Comparison of ENCODE assay signal across 8 cellular contexts in the genomic region with DNA sequence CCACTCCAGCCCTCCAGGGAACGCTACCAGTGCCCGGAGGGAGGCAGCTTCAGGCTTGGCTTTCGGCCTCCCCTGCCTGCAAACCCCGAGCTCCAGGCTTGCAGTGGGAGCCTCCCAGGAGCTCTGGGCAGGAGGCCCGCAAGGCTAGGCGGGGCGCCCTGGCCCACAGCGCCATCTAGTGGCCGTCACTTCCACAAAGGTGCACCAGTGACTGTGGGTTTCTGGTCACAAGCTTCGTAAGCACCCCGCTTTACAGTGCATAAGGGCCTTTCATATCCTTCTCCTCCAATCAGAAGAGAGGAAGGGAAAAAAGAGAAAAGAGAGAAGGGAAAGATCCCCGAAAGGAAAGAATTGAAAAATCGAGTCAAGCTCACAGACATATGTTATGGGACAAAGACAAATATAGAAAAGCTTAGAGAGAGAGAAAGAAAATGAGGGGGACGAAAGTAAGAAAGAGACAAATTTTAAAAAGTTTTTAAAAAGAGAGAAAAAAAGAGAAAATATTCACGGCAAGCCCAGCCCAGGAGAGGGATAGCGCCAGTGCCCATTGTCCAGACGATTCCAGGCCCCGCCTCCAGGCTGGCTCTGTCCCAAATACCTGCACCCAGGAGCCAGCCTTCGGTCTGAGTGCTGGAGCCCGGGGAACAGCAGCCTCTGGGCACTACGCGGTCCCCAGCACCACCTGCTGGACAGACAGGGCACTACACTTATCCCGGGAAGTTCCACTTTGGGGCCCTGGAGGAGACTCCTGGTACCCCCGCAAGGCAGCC.
A peak's percentile ranks its signal among the peaks of the same experiment; 100 is the strongest.
DNase-seq lines count a peak whose midpoint lies in the region; ATAC-seq and TF ChIP-seq lines count a peak whose summit lies in the region.

No MANE protein-coding gene starts in this region.

- intact Hi-C loops in CD8-positive, alpha-beta T cell (cut with DNase I, micrococcal nuclease): loop anchor here (1.0 kb wide), 4 partner anchors 893 to 957 kb away; no protein-coding TSS in a partner anchor
- intact Hi-C loops in activated B cell treated with CpG ODN at 0.5 μM for 24 hours (cut with micrococcal nuclease): loop anchor here (1.0 to 2.0 kb wide), 7 partner anchors 270 to 1424 kb away; no protein-coding TSS in a partner anchor

- H3K9me3 ChIP-seq in CD8-positive, alpha-beta T cell (ENCODE audit: low read length): no peaks in the 10 kb centered on the region

- no peak overlapping the region for H3K4me3 ChIP-seq in CD8-positive, alpha-beta T cell (ENCODE audit: low read depth, low read length)
- H3K4me3 ChIP-seq in cardiac fibroblast (replicated peaks in 1 of 2; ENCODE audit: low read depth in 2 of 2, low read length in 2 of 2): peak overlapping the region; percentile 28 to 43

- no peaks in the 10 kb centered on the region for H3K27me3 Mint-ChIP-seq in CD8-positive, alpha-beta T cell (ENCODE audit: low read depth)
- H3K27me3 Mint-ChIP-seq in activated B cell treated with CpG ODN at 0.5 μM for 24 hours (no peaks in the 10 kb centered on the region), immature natural killer cell (ENCODE audit: low read depth in 3 of 3) (peaks cover 6 to 17% (median 13%) of the 10 kb centered on the region in 3 donors)

- H3K36me3 ChIP-seq in CD8-positive, alpha-beta T cell (ENCODE audit: insufficient read depth, low read length): peaks cover 11% of the 10 kb centered on the region

- H3K27ac Mint-ChIP-seq in CD8-positive, alpha-beta T cell: no peak overlapping the region
- H3K27ac Mint-ChIP-seq in activated B cell treated with CpG ODN at 0.5 μM for 24 hours (no peak overlapping the region), immature natural killer cell (peak overlapping the region; percentile 75 to 91 (median 88))

- no peaks in the 10 kb centered on the region for H3K27me3 ChIP-seq in CD8-positive, alpha-beta T cell (ENCODE audit: insufficient read depth, low read length)

- H3K27ac ChIP-seq in CD8-positive, alpha-beta T cell (ENCODE audit: low read depth, low read length): no peak overlapping the region

- H3K4me1 ChIP-seq in CD8-positive, alpha-beta T cell (ENCODE audit: insufficient read depth, low read length): peaks cover 12% of the 10 kb centered on the region

- H3K9me3 Mint-ChIP-seq in CD8-positive, alpha-beta T cell: no peaks in the 10 kb centered on the region
- H3K9me3 Mint-ChIP-seq in activated B cell treated with CpG ODN at 0.5 μM for 24 hours (no peaks in the 10 kb centered on the region), immature natural killer cell (no peaks in the 10 kb centered on the region)

- peaks cover 10% of the 10 kb centered on the region for H3K4me1 Mint-ChIP-seq in CD8-positive, alpha-beta T cell (ENCODE audit: low read depth)
- H3K4me1 Mint-ChIP-seq in activated B cell treated with CpG ODN at 0.5 μM for 24 hours: peaks cover 10% of the 10 kb centered on the region
- H3K4me1 Mint-ChIP-seq in immature natural killer cell: peaks cover 26 to 28% of the 10 kb centered on the region in 2 donors

- H3K4me3 Mint-ChIP-seq in CD8-positive, alpha-beta T cell: peak overlapping the region; percentile 76
- H3K4me3 Mint-ChIP-seq in activated B cell treated with CpG ODN at 0.5 μM for 24 hours (peak overlapping the region; percentile 50), immature natural killer cell (peak overlapping the region; percentile 60 to 74 (median 65))

- ATAC-seq in CD8-positive, alpha-beta T cell: peak; percentile 92
- ATAC-seq in activated B cell treated with CpG ODN at 0.5 μM for 24 hours (ENCODE audit: low read depth) (peak; percentile 95), HG03095 (IDR thresholded peaks at IDR 0.05; ENCODE audit: unreplicated experiment) (no peak)

- DNase-seq in CD8-positive, alpha-beta T cell: peak; percentile 42 to 78 (median 64)
- DNase-seq in HEK293T (ENCODE audit: extremely low spot score) (peak; percentile 89), NCI-H2196 treated with DMSO at 0.1 percent for 48 hours (lab: John Stamatoyannopoulos, UW; ENCODE audit: unreplicated experiment) (peak; percentile 63), activated B cell treated with CpG ODN at 0.5 μM for 24 hours (peak; percentile 70), cardiac fibroblast (ENCODE audit: low read depth in 2 of 2) (peak; percentile 87 to 93), immature natural killer cell (peak; percentile 58 to 61 (median 58)), smooth muscle cell of the brain vasculature (ENCODE audit: low read depth, low spot score) (peak; percentile 29)

- TF ChIP-seq CTCF in CD8-positive, alpha-beta T cell (IDR thresholded peaks at IDR 0.05): peak; percentile 96
- peak; percentile 51 for TF ChIP-seq CTCF in activated B cell treated with CpG ODN at 0.5 μM for 24 hours (IDR thresholded peaks at IDR 0.05)
- peak; percentile 98 for TF ChIP-seq CTCF in cardiac fibroblast (IDR thresholded peaks at IDR 0.05; ENCODE audit: low read depth, low read length)

- POLR2A ChIA-PET in CD8-positive, alpha-beta T cell (lab: Charles Lee): no interaction called here
- POLR2A ChIA-PET in HEK293T (lab: Yijun Ruan, JAX): no interaction called here
- POLR2A ChIA-PET in activated B cell treated with CpG ODN at 0.5 μM for 24 hours (lab: Charles Lee): interaction anchor here (0.7 to 1.1 kb wide), 3 partner anchors 893 to 1406 kb away, joined by 3 to 5 read pairs (median 4); no protein-coding TSS in a partner anchor

- CTCF ChIA-PET in CD8-positive, alpha-beta T cell (lab: Charles Lee): interaction anchor here (0.7 to 5.8 kb wide), 41 partner anchors 9 to 1082 kb away, joined by 3 to 92 read pairs (median 4); no protein-coding TSS in a partner anchor
- CTCF ChIA-PET in HEK293T (lab: Yijun Ruan, JAX) (interaction anchor here (0.6 to 3.1 kb wide), 51 partner anchors 9 to 1178 kb away, joined by 3 to 19 read pairs (median 4); no protein-coding TSS in a partner anchor), activated B cell treated with CpG ODN at 0.5 μM for 24 hours (lab: Charles Lee) (interaction anchor here (0.6 to 4.2 kb wide), 36 partner anchors 11 to 1425 kb away, joined by 3 to 147 read pairs (median 4); a partner anchor contains a TSS)

- peaks cover 18% of the 10 kb centered on the region for H3K36me3 Mint-ChIP-seq in CD8-positive, alpha-beta T cell
- H3K36me3 Mint-ChIP-seq in activated B cell treated with CpG ODN at 0.5 μM for 24 hours (ENCODE audit: low read depth) (peaks cover 22% of the 10 kb centered on the region), immature natural killer cell (peaks cover 0 to 9% (median 0%) of the 10 kb centered on the region in 3 donors)

TF ChIP-seq in HEK293T, 16 proteins besides CTCF, POLR2A, EP300 and RAD21:
- TF ChIP-seq HDGF (IDR thresholded peaks at IDR 0.05; ENCODE audit: borderline replicate concordance): no peak
TF ChIP-seq in HEK293T: peak in this region for 0.

Comparison
In these comparisons a context has a peak if more than half of its experiments do, and no peak if none do; other contexts are left out.
1. DNase-seq: peak in every context shown above with its lines; median percentile 90 in cardiac fibroblast; 89 in HEK293T; 70 in activated B cell treated with CpG ODN at 0.5 μM for 24 hours; 64 in CD8-positive, alpha-beta T cell; 63 in NCI-H2196 treated with DMSO at 0.1 percent for 48 hours; 58 in immature natural killer cell; 29 in smooth muscle cell of the brain vasculature.
2. H3K27ac Mint-ChIP-seq: peak in immature natural killer cell (6 of 6); none in CD8-positive, alpha-beta T cell (single experiment) and activated B cell treated with CpG ODN at 0.5 μM for 24 hours (single experiment).
3. Peak in every context shown above with its lines, with median percentiles within 50 percentile points of each other: H3K4me3 Mint-ChIP-seq and CTCF ChIP-seq.